Comparison of ENCODE assay signal across 16 cellular contexts in the genomic region with DNA sequence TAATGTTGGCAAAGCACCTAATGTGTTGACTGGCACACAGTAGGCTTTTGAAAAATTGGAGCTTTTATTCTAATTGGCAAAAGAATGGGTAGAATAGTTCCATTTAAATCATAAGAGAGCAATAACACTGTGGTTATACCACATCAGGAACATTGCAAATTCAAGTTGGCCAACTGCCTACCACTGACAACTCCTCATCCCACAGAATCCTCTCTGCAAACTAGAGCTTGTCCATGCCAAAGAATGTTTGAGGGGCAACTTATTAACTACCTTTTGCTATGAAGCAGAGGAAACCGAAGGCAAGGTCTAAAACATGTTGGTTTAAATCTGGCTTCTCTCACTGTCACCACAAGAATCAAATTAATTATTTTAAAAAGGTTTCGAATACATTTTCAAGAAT. TPM values are rescaled to one million over a fixed set of nuclear protein-coding genes. Genes with fewer than 3 reads are reported as not detected.
"Had no signal": no experiment of that assay in that cellular context is flagged by ENCODE, and none has a peak within 500 bp of the region (broad histone marks: within the 10 kb centered on the region; RNA-seq: fewer than 3 reads in every experiment).

No MANE protein-coding gene starts in this region.

- H3K9me3 ChIP-seq: prostate gland, upper lobe of right lung had no signal

- H3K4me3 Mint-ChIP-seq: activated naive CD8-positive, alpha-beta T cell treated with anti-CD3 and anti-CD28 coated beads for 36 hours; activated T-cell treated with anti-CD3 and anti-CD28 coated beads, Interleukin-2, amount 50 U/mL, for 24 hours; immature natural killer cell; natural killer cell treated with Interleukin-12 subunit alpha and Interleukin-12 subunit beta and Interleukin-15 and Interleukin-18, amount 100 ng/mL, for 72 hours; stimulated activated effector memory CD8-positive, alpha-beta T cell treated with anti-CD3 and anti-CD28 coated beads, Interleukin-12 subunit alpha, Interleukin-12 subunit beta, amount 100 ng/mL, for 72 hours had no signal

- DNase-seq: activated CD4-positive, alpha-beta T cell treated with anti-CD3 and anti-CD28 coated beads, Interleukin-2, amount 50 U/mL, for 4 hours; activated CD4-positive, CD25-positive, alpha-beta regulatory T cell treated with anti-CD3 and anti-CD28 coated beads, Interleukin-2, amount 50 U/mL, for 72 hours; activated gamma-delta T cell treated with Interleukin-2 at 50 U/mL for 16 hours; activated naive CD8-positive, alpha-beta T cell treated with anti-CD3 and anti-CD28 coated beads for 36 hours; activated T-cell treated with anti-CD3 and anti-CD28 coated beads, Interleukin-2, amount 50 U/mL, for 24 hours; aorta; immature natural killer cell; occipital lobe; SHP77 treated with DMSO at 0.1 percent for 48 hours; small intestine; upper lobe of right lung had no signal

- H3K27ac ChIP-seq: prostate gland, upper lobe of right lung had no signal

- H3K36me3 ChIP-seq: prostate gland, upper lobe of right lung had no signal

- ATAC-seq: natural killer cell treated with Interleukin-12 subunit alpha and Interleukin-12 subunit beta and Interleukin-15 and Interleukin-18, amount 100 ng/mL, for 72 hours; stimulated activated effector memory CD8-positive, alpha-beta T cell treated with anti-CD3 and anti-CD28 coated beads, Interleukin-12 subunit alpha, Interleukin-12 subunit beta, amount 100 ng/mL, for 72 hours; upper lobe of right lung had no signal

- FAIRE-seq: bronchial epithelial cell, small intestine had no signal

- H3K4me3 ChIP-seq: prostate gland, upper lobe of right lung had no signal

- H3K9me3 Mint-ChIP-seq: natural killer cell treated with Interleukin-12 subunit alpha and Interleukin-12 subunit beta and Interleukin-15 and Interleukin-18, amount 100 ng/mL, for 72 hours had no signal

- H3K4me1 ChIP-seq: prostate gland had no signal

- H3K27me3 ChIP-seq: upper lobe of right lung had no signal

- H3K27ac Mint-ChIP-seq: activated naive CD8-positive, alpha-beta T cell treated with anti-CD3 and anti-CD28 coated beads for 36 hours; activated T-cell treated with anti-CD3 and anti-CD28 coated beads, Interleukin-2, amount 50 U/mL, for 24 hours; immature natural killer cell; natural killer cell treated with Interleukin-12 subunit alpha and Interleukin-12 subunit beta and Interleukin-15 and Interleukin-18, amount 100 ng/mL, for 72 hours; stimulated activated effector memory CD8-positive, alpha-beta T cell treated with anti-CD3 and anti-CD28 coated beads, Interleukin-12 subunit alpha, Interleukin-12 subunit beta, amount 100 ng/mL, for 72 hours had no signal

RNA-seq across cellular contexts. Expression of gene RHOBTB1, which starts 36.0 kb away (rescaled TPM):
- total RNA-seq: T-helper 2 cell treated with Interferon-gamma antibody and Interleukin-4, amounts not matched to agents 100 ng/mL and 5 ng/mL, for 36 hours had no signal
